ENCODE assay signal across 1 cellular context in the genomic region with DNA sequence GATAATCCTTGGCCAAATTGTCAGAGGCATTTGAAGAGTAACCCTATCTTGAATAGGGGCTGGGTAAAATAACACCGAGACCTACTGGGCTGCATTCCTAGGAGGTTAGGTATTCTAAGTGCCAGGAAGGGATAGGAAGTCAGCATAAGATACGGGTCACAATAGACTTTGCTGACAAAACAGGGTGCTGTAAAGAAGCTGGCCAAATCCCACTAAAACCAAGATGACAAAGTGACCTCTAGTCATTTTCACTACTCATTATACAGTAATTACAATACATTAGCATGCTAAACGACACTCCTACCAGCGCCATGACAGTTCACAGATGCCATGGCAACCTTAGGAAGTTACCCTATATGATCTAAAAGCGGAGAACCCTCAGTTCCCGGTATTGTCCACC.
TF ChIP-seq lines count a peak whose summit lies in the region.

No MANE protein-coding gene starts in this region.

TF ChIP-seq in SK-N-SH treated with all-trans-retinoic acid at 6 μM for 48 hours, 23 proteins besides CTCF, POLR2A, EP300 and RAD21 (continued from another document):
- TF ChIP-seq, protein P1, sequence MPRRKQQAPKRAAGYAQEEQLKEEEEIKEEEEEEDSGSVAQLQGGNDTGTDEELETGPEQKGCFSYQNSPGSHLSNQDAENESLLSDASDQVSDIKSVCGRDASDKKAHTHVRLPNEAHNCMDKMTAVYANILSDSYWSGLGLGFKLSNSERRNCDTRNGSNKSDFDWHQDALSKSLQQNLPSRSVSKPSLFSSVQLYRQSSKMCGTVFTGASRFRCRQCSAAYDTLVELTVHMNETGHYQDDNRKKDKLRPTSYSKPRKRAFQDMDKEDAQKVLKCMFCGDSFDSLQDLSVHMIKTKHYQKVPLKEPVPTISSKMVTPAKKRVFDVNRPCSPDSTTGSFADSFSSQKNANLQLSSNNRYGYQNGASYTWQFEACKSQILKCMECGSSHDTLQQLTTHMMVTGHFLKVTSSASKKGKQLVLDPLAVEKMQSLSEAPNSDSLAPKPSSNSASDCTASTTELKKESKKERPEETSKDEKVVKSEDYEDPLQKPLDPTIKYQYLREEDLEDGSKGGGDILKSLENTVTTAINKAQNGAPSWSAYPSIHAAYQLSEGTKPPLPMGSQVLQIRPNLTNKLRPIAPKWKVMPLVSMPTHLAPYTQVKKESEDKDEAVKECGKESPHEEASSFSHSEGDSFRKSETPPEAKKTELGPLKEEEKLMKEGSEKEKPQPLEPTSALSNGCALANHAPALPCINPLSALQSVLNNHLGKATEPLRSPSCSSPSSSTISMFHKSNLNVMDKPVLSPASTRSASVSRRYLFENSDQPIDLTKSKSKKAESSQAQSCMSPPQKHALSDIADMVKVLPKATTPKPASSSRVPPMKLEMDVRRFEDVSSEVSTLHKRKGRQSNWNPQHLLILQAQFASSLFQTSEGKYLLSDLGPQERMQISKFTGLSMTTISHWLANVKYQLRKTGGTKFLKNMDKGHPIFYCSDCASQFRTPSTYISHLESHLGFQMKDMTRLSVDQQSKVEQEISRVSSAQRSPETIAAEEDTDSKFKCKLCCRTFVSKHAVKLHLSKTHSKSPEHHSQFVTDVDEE (CRISPR knock-in tag; IDR thresholded peaks at IDR 0.05), result no peak
- TF ChIP-seq BACH2 (CRISPR knock-in tag; IDR thresholded peaks at IDR 0.05; ENCODE audit: borderline replicate concordance), result no peak
- TF ChIP-seq ZNF565 (CRISPR knock-in tag; conservative IDR thresholded peaks at IDR 0.05; ENCODE audit: low read depth), result no peak
- no peak for TF ChIP-seq TOX (CRISPR knock-in tag; IDR thresholded peaks at IDR 0.05; ENCODE audit: borderline replicate concordance)
- no peak for TF ChIP-seq OSR1 (CRISPR knock-in tag; IDR thresholded peaks at IDR 0.05)
- TF ChIP-seq ZNF8 (CRISPR knock-in tag; IDR thresholded peaks at IDR 0.05), result no peak
- TF ChIP-seq CSDC2 (CRISPR knock-in tag; IDR thresholded peaks at IDR 0.05), result no peak
- TF ChIP-seq RARB (CRISPR knock-in tag; IDR thresholded peaks at IDR 0.05), result no peak
- no peak for TF ChIP-seq ISL1 (CRISPR knock-in tag; IDR thresholded peaks at IDR 0.05)
